In the genomic region with DNA sequence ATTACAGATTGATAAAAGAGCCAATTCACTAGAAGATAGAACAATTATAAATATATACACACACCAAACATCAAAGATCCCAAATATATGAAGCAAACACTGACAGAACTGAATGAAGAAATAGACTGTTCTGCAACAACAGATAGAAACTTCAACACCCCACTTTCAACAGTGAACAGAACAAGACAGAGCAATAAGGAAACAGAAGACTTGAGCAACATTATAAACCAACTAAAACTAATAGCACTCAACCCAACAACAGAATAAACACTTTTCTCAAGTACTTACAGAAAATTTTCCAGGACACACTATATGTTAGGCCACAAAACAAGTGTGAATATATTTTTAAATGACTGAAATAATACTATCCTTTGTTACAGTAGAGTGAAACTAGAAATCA, we compare ENCODE assay signal across 16 cellular contexts.
"Had no signal": no experiment of that assay in that cellular context is flagged by ENCODE, and none has a peak within 500 bp of the region (broad histone marks: within the 10 kb centered on the region; RNA-seq: fewer than 3 reads in every experiment).

No MANE protein-coding gene starts in this region.

- H3K36me3 ChIP-seq: gastroesophageal sphincter had no signal

- H3K4me1 ChIP-seq: parathyroid adenoma had no signal

- H3K4me3 ChIP-seq: gastroesophageal sphincter, heart right ventricle, mucosa of descending colon had no signal

- H3K27me3 Mint-ChIP-seq: activated CD4-positive, alpha-beta memory T cell treated with anti-CD3 and anti-CD28 coated beads, Interleukin-2, amount 10 ng/mL, durations not matched to agents 7 days and 5 days; activated T-cell treated with anti-CD3 and anti-CD28 coated beads, Interleukin-2, amount 50 U/mL, for 24 hours; naive thymus-derived CD8-positive, alpha-beta T cell had no signal

- H3K9me3 ChIP-seq: mucosa of descending colon had no signal

- H3K4me3 Mint-ChIP-seq: activated CD4-positive, alpha-beta memory T cell treated with anti-CD3 and anti-CD28 coated beads, Interleukin-2, amount 10 ng/mL, durations not matched to agents 7 days and 5 days; activated T-cell treated with anti-CD3 and anti-CD28 coated beads, Interleukin-2, amount 50 U/mL, for 24 hours had no signal

- DNase-seq: activated CD4-positive, alpha-beta memory T cell treated with anti-CD3 and anti-CD28 coated beads, Interleukin-2, amount 10 ng/mL, durations not matched to agents 7 days and 5 days; activated CD4-positive, alpha-beta T cell treated with anti-CD3 and anti-CD28 coated beads for 4 hours; activated naive CD4-positive, alpha-beta T cell treated with anti-CD3 and anti-CD28 coated beads, Interleukin-2, amount 50 U/mL, for 16 hours; activated T-cell treated with anti-CD3 and anti-CD28 coated beads, Interleukin-2, amount 50 U/mL, for 24 hours; caudate nucleus; heart right ventricle; left cardiac atrium; mammary epithelial cell; mucosa of descending colon; stimulated activated CD4-positive, alpha-beta T cell treated with anti-CD3 and anti-CD28 coated beads, Interleukin-12 subunit alpha, Interleukin-12 subunit beta, amount 100 ng/mL, for 4 hours; stimulated activated CD4-positive, alpha-beta T cell treated with anti-CD3 and anti-CD28 coated beads, Interleukin-2, amount 100 ng/mL, for 24 hours; T-helper 9 cell had no signal

- H3K27ac ChIP-seq: gastroesophageal sphincter, parathyroid adenoma, VCaP had no signal

- H3K27me3 ChIP-seq: gastroesophageal sphincter, heart right ventricle had no signal

- H3K27ac Mint-ChIP-seq: activated CD4-positive, alpha-beta memory T cell treated with anti-CD3 and anti-CD28 coated beads, Interleukin-2, amount 10 ng/mL, durations not matched to agents 7 days and 5 days; activated T-cell treated with anti-CD3 and anti-CD28 coated beads, Interleukin-2, amount 50 U/mL, for 24 hours had no signal

- ATAC-seq: gastroesophageal sphincter, heart right ventricle, left cardiac atrium, mucosa of descending colon had no signal
